1 cellular context compared by ENCODE assay signal in the genomic region with DNA sequence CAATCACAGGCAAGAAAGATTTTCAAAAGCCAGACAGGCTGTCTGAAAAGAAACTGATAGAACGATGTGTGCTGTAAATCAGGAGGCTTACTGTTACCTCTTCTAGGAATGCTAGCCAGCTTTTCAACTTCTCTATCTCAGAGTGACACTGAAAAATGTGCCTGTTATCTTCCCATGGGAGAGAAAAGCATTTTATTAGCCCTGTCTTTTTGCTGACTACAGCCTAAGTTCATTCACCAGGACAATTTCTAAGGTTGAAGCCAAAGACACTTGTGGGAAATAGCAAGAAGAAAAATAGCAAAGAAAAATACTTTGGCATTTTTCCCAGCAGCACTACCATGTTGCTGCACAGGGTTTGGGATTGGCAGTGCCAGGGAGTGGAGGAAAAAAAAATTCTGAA.
A peak's percentile ranks its signal among the peaks of the same experiment; 100 is the strongest.
TF ChIP-seq lines count a peak whose summit lies in the region.

No MANE protein-coding gene starts in this region.

TF ChIP-seq in K562, 482 proteins besides CTCF, POLR2A, EP300 and RAD21 (continued from another document and continues in another):
- TF ChIP-seq, protein P1, sequence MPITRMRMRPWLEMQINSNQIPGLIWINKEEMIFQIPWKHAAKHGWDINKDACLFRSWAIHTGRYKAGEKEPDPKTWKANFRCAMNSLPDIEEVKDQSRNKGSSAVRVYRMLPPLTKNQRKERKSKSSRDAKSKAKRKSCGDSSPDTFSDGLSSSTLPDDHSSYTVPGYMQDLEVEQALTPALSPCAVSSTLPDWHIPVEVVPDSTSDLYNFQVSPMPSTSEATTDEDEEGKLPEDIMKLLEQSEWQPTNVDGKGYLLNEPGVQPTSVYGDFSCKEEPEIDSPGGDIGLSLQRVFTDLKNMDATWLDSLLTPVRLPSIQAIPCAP (CRISPR knock-in tag; IDR thresholded peaks at IDR 0.05; ENCODE audit: borderline replicate concordance): no peak
- no peak for TF ChIP-seq ZNF431 (CRISPR knock-in tag; IDR thresholded peaks at IDR 0.05)
- TF ChIP-seq PHB (CRISPR knock-in tag; IDR thresholded peaks at IDR 0.05): no peak
- TF ChIP-seq, protein P2, sequence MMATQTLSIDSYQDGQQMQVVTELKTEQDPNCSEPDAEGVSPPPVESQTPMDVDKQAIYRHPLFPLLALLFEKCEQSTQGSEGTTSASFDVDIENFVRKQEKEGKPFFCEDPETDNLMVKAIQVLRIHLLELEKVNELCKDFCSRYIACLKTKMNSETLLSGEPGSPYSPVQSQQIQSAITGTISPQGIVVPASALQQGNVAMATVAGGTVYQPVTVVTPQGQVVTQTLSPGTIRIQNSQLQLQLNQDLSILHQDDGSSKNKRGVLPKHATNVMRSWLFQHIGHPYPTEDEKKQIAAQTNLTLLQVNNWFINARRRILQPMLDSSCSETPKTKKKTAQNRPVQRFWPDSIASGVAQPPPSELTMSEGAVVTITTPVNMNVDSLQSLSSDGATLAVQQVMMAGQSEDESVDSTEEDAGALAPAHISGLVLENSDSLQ (IDR thresholded peaks at IDR 0.05): peak; percentile 86
- TF ChIP-seq, protein P3, sequence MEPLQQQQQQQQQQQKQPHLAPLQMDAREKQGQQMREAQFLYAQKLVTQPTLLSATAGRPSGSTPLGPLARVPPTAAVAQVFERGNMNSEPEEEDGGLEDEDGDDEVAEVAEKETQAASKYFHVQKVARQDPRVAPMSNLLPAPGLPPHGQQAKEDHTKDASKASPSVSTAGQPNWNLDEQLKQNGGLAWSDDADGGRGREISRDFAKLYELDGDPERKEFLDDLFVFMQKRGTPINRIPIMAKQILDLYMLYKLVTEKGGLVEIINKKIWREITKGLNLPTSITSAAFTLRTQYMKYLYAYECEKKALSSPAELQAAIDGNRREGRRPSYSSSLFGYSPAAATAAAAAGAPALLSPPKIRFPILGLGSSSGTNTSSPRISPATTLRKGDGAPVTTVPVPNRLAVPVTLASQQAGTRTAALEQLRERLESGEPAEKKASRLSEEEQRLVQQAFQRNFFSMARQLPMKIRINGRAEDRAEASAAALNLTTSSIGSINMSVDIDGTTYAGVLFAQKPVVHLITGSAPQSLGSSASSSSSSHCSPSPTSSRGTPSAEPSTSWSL (CRISPR knock-in tag; IDR thresholded peaks at IDR 0.05; ENCODE audit: borderline replicate concordance): no peak
- TF ChIP-seq HDGF (IDR thresholded peaks at IDR 0.05): no peak
- TF ChIP-seq CBFB (CRISPR knock-in tag; IDR thresholded peaks at IDR 0.05): no peak
- TF ChIP-seq, protein P4, sequence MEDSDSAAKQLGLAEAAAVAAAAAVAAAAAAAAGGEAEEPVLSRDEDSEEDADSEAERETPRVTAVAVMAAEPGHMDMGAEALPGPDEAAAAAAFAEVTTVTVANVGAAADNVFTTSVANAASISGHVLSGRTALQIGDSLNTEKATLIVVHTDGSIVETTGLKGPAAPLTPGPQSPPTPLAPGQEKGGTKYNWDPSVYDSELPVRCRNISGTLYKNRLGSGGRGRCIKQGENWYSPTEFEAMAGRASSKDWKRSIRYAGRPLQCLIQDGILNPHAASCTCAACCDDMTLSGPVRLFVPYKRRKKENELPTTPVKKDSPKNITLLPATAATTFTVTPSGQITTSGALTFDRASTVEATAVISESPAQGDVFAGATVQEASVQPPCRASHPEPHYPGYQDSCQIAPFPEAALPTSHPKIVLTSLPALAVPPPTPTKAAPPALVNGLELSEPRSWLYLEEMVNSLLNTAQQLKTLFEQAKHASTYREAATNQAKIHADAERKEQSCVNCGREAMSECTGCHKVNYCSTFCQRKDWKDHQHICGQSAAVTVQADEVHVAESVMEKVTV (CRISPR knock-in tag; IDR thresholded peaks at IDR 0.05): 0 out of 2 replicates have a peak, but pooled peaks have one; percentile 17
- no peak for TF ChIP-seq HNRNPH1 (optimal IDR thresholded peaks at IDR 0.05; ENCODE audit: low read depth, low read length)
- no peak for TF ChIP-seq RFX7 (CRISPR knock-in tag; IDR thresholded peaks at IDR 0.05)
- TF ChIP-seq LARP7 (IDR thresholded peaks at IDR 0.05): no peak
- no peak for TF ChIP-seq FOXK2 (conservative IDR thresholded peaks at IDR 0.05 in 1 of 2, IDR thresholded peaks at IDR 0.05 in 1 of 2; ENCODE audit: low read depth in 2 of 2)
- TF ChIP-seq MECOM (CRISPR knock-in tag; IDR thresholded peaks at IDR 0.05): peak; percentile 84; the same call in 1 of the 2 replicates
- no peak for TF ChIP-seq HNRNPUL1 (IDR thresholded peaks at IDR 0.05; ENCODE audit: low read length)
- TF ChIP-seq BRCA1 (IDR thresholded peaks at IDR 0.05): no peak
- no peak for TF ChIP-seq BRCA1 (CRISPR knock-in tag; IDR thresholded peaks at IDR 0.05)
- 0 out of 2 replicates have a peak, but pooled peaks have one; percentile 14 for TF ChIP-seq NFE2 (IDR thresholded peaks at IDR 0.05; ENCODE audit: low read depth)
- 0 out of 2 replicates have a peak, but pooled peaks have one; percentile 36 for TF ChIP-seq ZEB2 (IDR thresholded peaks at IDR 0.05)
- TF ChIP-seq, protein P5, sequence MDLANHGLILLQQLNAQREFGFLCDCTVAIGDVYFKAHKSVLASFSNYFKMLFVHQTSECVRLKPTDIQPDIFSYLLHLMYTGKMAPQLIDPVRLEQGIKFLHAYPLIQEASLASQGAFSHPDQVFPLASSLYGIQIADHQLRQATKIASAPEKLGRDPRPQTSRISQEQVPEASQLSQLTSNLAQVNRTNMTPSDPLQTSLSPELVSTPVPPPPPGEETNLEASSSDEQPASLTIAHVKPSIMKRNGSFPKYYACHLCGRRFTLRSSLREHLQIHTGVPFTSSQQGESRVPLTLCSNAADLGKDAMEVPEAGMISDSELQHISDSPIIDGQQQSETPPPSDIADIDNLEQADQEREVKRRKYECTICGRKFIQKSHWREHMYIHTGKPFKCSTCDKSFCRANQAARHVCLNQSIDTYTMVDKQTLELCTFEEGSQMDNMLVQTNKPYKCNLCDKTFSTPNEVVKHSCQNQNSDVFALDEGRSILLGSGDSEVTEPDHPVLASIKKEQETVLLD (IDR thresholded peaks at IDR 0.05): no peak
- TF ChIP-seq ELF2 (CRISPR knock-in tag; IDR thresholded peaks at IDR 0.05): no peak
- TF ChIP-seq SPI1 (IDR thresholded peaks at IDR 0.05; ENCODE audit: borderline replicate concordance, low read depth, low read length): no peak
- no peak for TF ChIP-seq BRD9 (IDR thresholded peaks at IDR 0.05; ENCODE audit: low read depth, partially characterized antibody)
- TF ChIP-seq GATAD2B (IDR thresholded peaks at IDR 0.05; ENCODE audit: borderline replicate concordance): no peak
- TF ChIP-seq, protein P6, sequence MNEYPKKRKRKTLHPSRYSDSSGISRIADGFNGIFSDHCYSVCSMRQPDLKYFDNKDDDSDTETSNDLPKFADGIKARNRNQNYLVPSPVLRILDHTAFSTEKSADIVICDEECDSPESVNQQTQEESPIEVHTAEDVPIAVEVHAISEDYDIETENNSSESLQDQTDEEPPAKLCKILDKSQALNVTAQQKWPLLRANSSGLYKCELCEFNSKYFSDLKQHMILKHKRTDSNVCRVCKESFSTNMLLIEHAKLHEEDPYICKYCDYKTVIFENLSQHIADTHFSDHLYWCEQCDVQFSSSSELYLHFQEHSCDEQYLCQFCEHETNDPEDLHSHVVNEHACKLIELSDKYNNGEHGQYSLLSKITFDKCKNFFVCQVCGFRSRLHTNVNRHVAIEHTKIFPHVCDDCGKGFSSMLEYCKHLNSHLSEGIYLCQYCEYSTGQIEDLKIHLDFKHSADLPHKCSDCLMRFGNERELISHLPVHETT (CRISPR knock-in tag; conservative IDR thresholded peaks at IDR 0.05 in 1 of 2, IDR thresholded peaks at IDR 0.05 in 1 of 2): no peak
- no peak for TF ChIP-seq SNIP1 (IDR thresholded peaks at IDR 0.05; ENCODE audit: low read depth)
- no peak for TF ChIP-seq ZNF764 (CRISPR knock-in tag; IDR thresholded peaks at IDR 0.05; ENCODE audit: low read depth)
- TF ChIP-seq SRF (CRISPR knock-in tag; IDR thresholded peaks at IDR 0.05): no peak
- no peak for TF ChIP-seq ZFP30 (CRISPR knock-in tag; IDR thresholded peaks at IDR 0.05; ENCODE audit: borderline replicate concordance)
- no peak for TF ChIP-seq ATF1 (CRISPR knock-in tag; IDR thresholded peaks at IDR 0.05)
- TF ChIP-seq ATF1 (tag; IDR thresholded peaks at IDR 0.05): no peak
- peak; percentile 88 to 93 for TF ChIP-seq KDM1A (IDR thresholded peaks at IDR 0.05)
- TF ChIP-seq, protein P7, sequence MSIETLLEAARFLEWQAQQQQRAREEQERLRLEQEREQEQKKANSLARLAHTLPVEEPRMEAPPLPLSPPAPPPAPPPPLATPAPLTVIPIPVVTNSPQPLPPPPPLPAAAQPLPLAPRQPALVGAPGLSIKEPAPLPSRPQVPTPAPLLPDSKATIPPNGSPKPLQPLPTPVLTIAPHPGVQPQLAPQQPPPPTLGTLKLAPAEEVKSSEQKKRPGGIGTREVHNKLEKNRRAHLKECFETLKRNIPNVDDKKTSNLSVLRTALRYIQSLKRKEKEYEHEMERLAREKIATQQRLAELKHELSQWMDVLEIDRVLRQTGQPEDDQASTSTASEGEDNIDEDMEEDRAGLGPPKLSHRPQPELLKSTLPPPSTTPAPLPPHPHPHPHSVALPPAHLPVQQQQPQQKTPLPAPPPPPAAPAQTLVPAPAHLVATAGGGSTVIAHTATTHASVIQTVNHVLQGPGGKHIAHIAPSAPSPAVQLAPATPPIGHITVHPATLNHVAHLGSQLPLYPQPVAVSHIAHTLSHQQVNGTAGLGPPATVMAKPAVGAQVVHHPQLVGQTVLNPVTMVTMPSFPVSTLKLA (conservative IDR thresholded peaks at IDR 0.05): peak in 1 of 2 experiments; percentile 48; a peak in 1 of 4 replicates
- no peak for TF ChIP-seq NFIX (CRISPR knock-in tag; IDR thresholded peaks at IDR 0.05; ENCODE audit: low read depth)
- TF ChIP-seq RUNX1 (IDR thresholded peaks at IDR 0.05; ENCODE audit: low read depth): no peak
- TF ChIP-seq ZNF143 (CRISPR knock-in tag; IDR thresholded peaks at IDR 0.05): no peak
- TF ChIP-seq SAFB2 (IDR thresholded peaks at IDR 0.05; ENCODE audit: borderline replicate concordance, low read depth, low read length, severe bottlenecking): no peak
- no peak for TF ChIP-seq KHSRP (IDR thresholded peaks at IDR 0.05)
- TF ChIP-seq ZNF217 (CRISPR knock-in tag; IDR thresholded peaks at IDR 0.05): no peak
- no peak for TF ChIP-seq SUPT5H (IDR thresholded peaks at IDR 0.05)
- TF ChIP-seq SP1 (CRISPR knock-in tag; IDR thresholded peaks at IDR 0.05): no peak
- TF ChIP-seq NCOR1 (IDR thresholded peaks at IDR 0.05): peak; percentile 60
- TF ChIP-seq C11orf30 (IDR thresholded peaks at IDR 0.05; ENCODE audit: low read depth): peak; percentile 81
- TF ChIP-seq POU5F1 (IDR thresholded peaks at IDR 0.05; ENCODE audit: borderline replicate concordance, low read depth, low read length, partially characterized antibody): no peak
- TF ChIP-seq, protein P8, sequence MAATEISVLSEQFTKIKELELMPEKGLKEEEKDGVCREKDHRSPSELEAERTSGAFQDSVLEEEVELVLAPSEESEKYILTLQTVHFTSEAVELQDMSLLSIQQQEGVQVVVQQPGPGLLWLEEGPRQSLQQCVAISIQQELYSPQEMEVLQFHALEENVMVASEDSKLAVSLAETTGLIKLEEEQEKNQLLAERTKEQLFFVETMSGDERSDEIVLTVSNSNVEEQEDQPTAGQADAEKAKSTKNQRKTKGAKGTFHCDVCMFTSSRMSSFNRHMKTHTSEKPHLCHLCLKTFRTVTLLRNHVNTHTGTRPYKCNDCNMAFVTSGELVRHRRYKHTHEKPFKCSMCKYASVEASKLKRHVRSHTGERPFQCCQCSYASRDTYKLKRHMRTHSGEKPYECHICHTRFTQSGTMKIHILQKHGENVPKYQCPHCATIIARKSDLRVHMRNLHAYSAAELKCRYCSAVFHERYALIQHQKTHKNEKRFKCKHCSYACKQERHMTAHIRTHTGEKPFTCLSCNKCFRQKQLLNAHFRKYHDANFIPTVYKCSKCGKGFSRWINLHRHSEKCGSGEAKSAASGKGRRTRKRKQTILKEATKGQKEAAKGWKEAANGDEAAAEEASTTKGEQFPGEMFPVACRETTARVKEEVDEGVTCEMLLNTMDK (IDR thresholded peaks at IDR 0.05; ENCODE audit: borderline replicate concordance, insufficient read depth, low read depth, low read length, poor library complexity, severe bottlenecking): no peak
- no peak for TF ChIP-seq ZNF140 (CRISPR knock-in tag; IDR thresholded peaks at IDR 0.05)
- peak; percentile 65; the same call in 1 of the 2 replicates for TF ChIP-seq SMAD4 (CRISPR knock-in tag; conservative IDR thresholded peaks at IDR 0.05)
- no peak for TF ChIP-seq PTTG1 (tag; IDR thresholded peaks at IDR 0.05; ENCODE audit: low read depth)
- TF ChIP-seq, protein P9, sequence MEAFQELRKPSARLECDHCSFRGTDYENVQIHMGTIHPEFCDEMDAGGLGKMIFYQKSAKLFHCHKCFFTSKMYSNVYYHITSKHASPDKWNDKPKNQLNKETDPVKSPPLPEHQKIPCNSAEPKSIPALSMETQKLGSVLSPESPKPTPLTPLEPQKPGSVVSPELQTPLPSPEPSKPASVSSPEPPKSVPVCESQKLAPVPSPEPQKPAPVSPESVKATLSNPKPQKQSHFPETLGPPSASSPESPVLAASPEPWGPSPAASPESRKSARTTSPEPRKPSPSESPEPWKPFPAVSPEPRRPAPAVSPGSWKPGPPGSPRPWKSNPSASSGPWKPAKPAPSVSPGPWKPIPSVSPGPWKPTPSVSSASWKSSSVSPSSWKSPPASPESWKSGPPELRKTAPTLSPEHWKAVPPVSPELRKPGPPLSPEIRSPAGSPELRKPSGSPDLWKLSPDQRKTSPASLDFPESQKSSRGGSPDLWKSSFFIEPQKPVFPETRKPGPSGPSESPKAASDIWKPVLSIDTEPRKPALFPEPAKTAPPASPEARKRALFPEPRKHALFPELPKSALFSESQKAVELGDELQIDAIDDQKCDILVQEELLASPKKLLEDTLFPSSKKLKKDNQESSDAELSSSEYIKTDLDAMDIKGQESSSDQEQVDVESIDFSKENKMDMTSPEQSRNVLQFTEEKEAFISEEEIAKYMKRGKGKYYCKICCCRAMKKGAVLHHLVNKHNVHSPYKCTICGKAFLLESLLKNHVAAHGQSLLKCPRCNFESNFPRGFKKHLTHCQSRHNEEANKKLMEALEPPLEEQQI (IDR thresholded peaks at IDR 0.05): no peak
- TF ChIP-seq ZFPM2 (CRISPR knock-in tag; IDR thresholded peaks at IDR 0.05): no peak
- peak; percentile 37 for TF ChIP-seq TAL1 (IDR thresholded peaks at IDR 0.05)
- no peak for TF ChIP-seq NR2F6 (CRISPR knock-in tag; IDR thresholded peaks at IDR 0.05)
